Comparison of ENCODE assay signal across 2 cellular contexts in the genomic region with DNA sequence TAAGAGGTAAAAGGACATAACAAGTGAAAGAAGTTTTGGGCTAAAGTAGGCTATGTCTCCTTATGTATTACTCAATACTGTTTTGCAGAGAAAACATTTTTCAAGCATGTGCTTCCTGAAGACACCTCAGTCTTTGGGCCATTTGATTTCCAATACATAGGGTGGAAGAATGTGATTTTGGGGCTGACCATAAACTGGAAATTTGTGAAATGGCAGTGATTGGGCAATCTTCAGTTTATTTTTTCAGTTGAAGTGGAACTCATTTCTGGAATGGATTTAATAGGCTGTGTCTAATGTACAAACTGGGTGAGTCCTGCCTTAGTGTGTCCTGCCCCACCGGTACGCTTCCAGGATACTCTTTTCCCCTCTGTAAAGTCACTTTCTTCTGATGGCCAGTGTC.
A peak's percentile ranks its signal among the peaks of the same experiment; 100 is the strongest.
TF ChIP-seq lines count a peak whose summit lies in the region.

No MANE protein-coding gene starts in this region.

TF ChIP-seq in HepG2, 621 proteins besides CTCF, POLR2A, EP300 and RAD21:
- TF ChIP-seq PHF21A (CRISPR knock-in tag; IDR thresholded peaks at IDR 0.05) = no peak
- 0 out of 2 replicates have a peak, but pooled peaks have one; percentile 6 for TF ChIP-seq CEBPB (IDR thresholded peaks at IDR 0.05; ENCODE audit: borderline replicate concordance, low read depth, low read length)
- TF ChIP-seq ZNF121 (CRISPR knock-in tag; IDR thresholded peaks at IDR 0.05) = no peak
- TF ChIP-seq ZNF367 (CRISPR knock-in tag; IDR thresholded peaks at IDR 0.05; ENCODE audit: borderline replicate concordance) = no peak
- TF ChIP-seq XBP1 (CRISPR knock-in tag; IDR thresholded peaks at IDR 0.05) = no peak
TF ChIP-seq in HepG2: peak in this region for 1.

TF ChIP-seq in K562, 482 proteins besides CTCF, POLR2A, EP300 and RAD21:
- no peak for TF ChIP-seq MAZ (CRISPR knock-in tag; conservative IDR thresholded peaks at IDR 0.05 in 1 of 2, IDR thresholded peaks at IDR 0.05 in 1 of 2)
- TF ChIP-seq CEBPG (CRISPR knock-in tag; IDR thresholded peaks at IDR 0.05) = no peak
- TF ChIP-seq CEBPG (tag; conservative IDR thresholded peaks at IDR 0.05 in 1 of 2, IDR thresholded peaks at IDR 0.05 in 1 of 2) = peak; percentile 42 to 68
- TF ChIP-seq CEBPB (tag; IDR thresholded peaks at IDR 0.05) = peak; percentile 52; the same call in 1 of the 2 replicates
- TF ChIP-seq NRF1 (conservative IDR thresholded peaks at IDR 0.05 in 1 of 2, IDR thresholded peaks at IDR 0.05 in 1 of 2) = no peak
TF ChIP-seq in K562: peak in this region for 2.
